ENCODE assay signal across 19 cellular contexts in genomic region chr14:52944267-52944666, GRCh38. TPM values are rescaled to one million over a fixed set of nuclear protein-coding genes. Genes with fewer than 3 reads are reported as not detected.
A peak's percentile ranks its signal among the peaks of the same experiment; 100 is the strongest.
DNase-seq lines count a peak whose midpoint lies in the region; ATAC-seq and TF ChIP-seq lines count a peak whose summit lies in the region.
"Had no signal": no experiment of that assay in that cellular context is flagged by ENCODE, and none has a peak within 500 bp of the region (broad histone marks: within the 10 kb centered on the region; RNA-seq: fewer than 3 reads in every experiment).

No MANE protein-coding gene starts in this region.

- POLR2A ChIA-PET in HEK293 (lab: Yijun Ruan, JAX), result no interaction called here
- POLR2A ChIA-PET in SK-N-SH (lab: Yijun Ruan, JAX), result no interaction called here
- POLR2A ChIA-PET in RWPE1 (lab: Yijun Ruan, JAX; ENCODE audit: low non-redundant PET), result no interaction called here

- no peak for TF ChIP-seq EP300 in SK-N-SH (IDR thresholded peaks at IDR 0.05; ENCODE audit: borderline replicate concordance in 1 of 2, low read depth in 1 of 2, low read length in 1 of 2)

- peaks cover 23% of the 10 kb centered on the region for H3F3A ChIP-seq in SK-N-SH (replicated peaks; ENCODE audit: insufficient read depth)

- no peaks in the 10 kb centered on the region for H3K9me2 ChIP-seq in SK-N-SH

- TF ChIP-seq RAD21 in SK-N-SH (IDR thresholded peaks at IDR 0.05; ENCODE audit: low read length), result no peak

- H3K27me3 ChIP-seq in SK-N-SH (ENCODE audit: insufficient read depth) (no peaks in the 10 kb centered on the region), skeletal muscle satellite cell (ENCODE audit: control insufficient read depth, insufficient read depth, low read length) (no peaks in the 10 kb centered on the region)
- H3K27me3 ChIP-seq: SJSA1 had no signal

- H3K79me2 ChIP-seq in SK-N-SH (ENCODE audit: insufficient read depth), result peaks cover 100% of the 10 kb centered on the region

- H4K20me1 ChIP-seq in SK-N-SH (ENCODE audit: insufficient read depth), result peaks cover 99% of the 10 kb centered on the region

- H3K9ac ChIP-seq in SK-N-SH (no peak overlapping the region), skeletal muscle satellite cell (ENCODE audit: low read depth, low read length) (no peak overlapping the region)

- H3K4me2 ChIP-seq in SK-N-SH (no peak overlapping the region), skeletal muscle satellite cell (ENCODE audit: low read length) (peak overlapping the region; percentile 24)

- CTCF ChIA-PET in HEK293 (lab: Yijun Ruan, JAX) (interaction anchor here (1.0 kb wide), 1 partner anchor 21 kb away, joined by 3 read pairs; no protein-coding TSS in a partner anchor), SK-N-SH (lab: Yijun Ruan, JAX) (interaction anchor here (0.8 to 1.7 kb wide), 3 partner anchors 8 to 583 kb away, joined by 3 to 6 read pairs (median 3); no protein-coding TSS in a partner anchor), RWPE1 (lab: Yijun Ruan, JAX) (interaction anchor here (0.7 kb wide), 1 partner anchor 16 kb away, joined by 3 read pairs; no protein-coding TSS in a partner anchor)

- TF ChIP-seq CTCF in HEK293 (tag by site-specific recombination; IDR thresholded peaks at IDR 0.05) (no peak), SK-N-SH (IDR thresholded peaks at IDR 0.05) (no peak), fibroblast of mammary gland (conservative IDR thresholded peaks at IDR 0.05; ENCODE audit: control insufficient read depth, insufficient read depth, low read depth, low read length) (no peak), RWPE1 (conservative IDR thresholded peaks at IDR 0.05; ENCODE audit: low read depth) (no peak)

- H2AFZ ChIP-seq in SK-N-SH (ENCODE audit: low read depth), result no peak overlapping the region

- H3K36me3 ChIP-seq in HEK293 (ENCODE audit: control insufficient read depth in 2 of 2, insufficient read depth in 1 of 2, low read length in 2 of 2) (peaks cover 0 to 13% of the 10 kb centered on the region in 2 experiments; a peak in 1 of 3 replicates), SK-N-SH (replicated peaks in 1 of 2; ENCODE audit: control insufficient read depth in 1 of 2, insufficient read depth in 2 of 2, low read length in 1 of 2) (peaks cover 0 to 69% of the 10 kb centered on the region in 2 experiments), skeletal muscle satellite cell (ENCODE audit: insufficient read depth, low read length) (peaks cover 68% of the 10 kb centered on the region)

- H3K4me3 ChIP-seq in HEK293 (ENCODE audit: low read depth, low read length), result no peak overlapping the region
- no peak overlapping the region for H3K4me3 ChIP-seq in SK-N-SH (ENCODE audit: low read depth in 2 of 2, low read length in 1 of 2)
- no peak overlapping the region for H3K4me3 ChIP-seq in fibroblast of mammary gland (ENCODE audit: control insufficient read depth, low read depth, low read length)
- H3K4me3 ChIP-seq in skeletal muscle satellite cell (ENCODE audit: low read length), result no peak overlapping the region
- H3K4me3 ChIP-seq: SJSA1 had no signal

- no peak overlapping the region for H3K27ac ChIP-seq in HEK293 (ENCODE audit: extremely low read depth, low read depth, low read length)
- no peak overlapping the region for H3K27ac ChIP-seq in SK-N-SH (ENCODE audit: low read depth in 2 of 2, low read length in 1 of 2)
- H3K27ac ChIP-seq in RWPE1, result no peak overlapping the region
- H3K27ac ChIP-seq: SJSA1 had no signal

- 98% methylated on average over 2 of the region's 2 CpGs for WGBS in SK-N-SH (ENCODE audit: low lambda C conversion rate)

- DNase-seq in SK-N-SH (no peak), fibroblast of mammary gland (ENCODE audit: low read depth) (peak; percentile 45), C1 segment of cervical spinal cord (lab: John Stamatoyannopoulos, UW) (no peak), COR-L47 (lab: John Stamatoyannopoulos, UW) (no peak), RWPE1 (ENCODE audit: low spot score) (no peak)
- DNase-seq: ACHN; CD4-positive, alpha-beta memory T cell; DMS79 treated with DMSO at 0.1 percent for 48 hours; NCI-H1048; NCI-H1436 treated with DMSO at 0.1 percent for 48 hours; NCI-H2029 treated with DMSO at 0.1 percent for 48 hours; NCI-H2171 treated with DMSO at 0.1 percent for 48 hours; NCI-H748 treated with DMSO at 0.1 percent for 48 hours; PC-3 had no signal

- no peak for ATAC-seq in HG02973 (IDR thresholded peaks at IDR 0.05; ENCODE audit: unreplicated experiment)
- ATAC-seq: HCT116, PC-3 had no signal

- H3K9me3 ChIP-seq in HEK293 (ENCODE audit: control insufficient read depth, insufficient read depth, low read depth, low read length) (no peaks in the 10 kb centered on the region), SK-N-SH (no peaks in the 10 kb centered on the region), skeletal muscle satellite cell (replicated peaks; ENCODE audit: low read length) (no peaks in the 10 kb centered on the region)
- H3K9me3 ChIP-seq: SJSA1 had no signal

- peaks cover 19% of the 10 kb centered on the region for H3K4me1 ChIP-seq in HEK293 (ENCODE audit: control insufficient read depth, insufficient read depth, low read length)
- H3K4me1 ChIP-seq in SK-N-SH (ENCODE audit: control insufficient read depth in 1 of 2, insufficient read depth in 2 of 2, low read depth in 1 of 2, low read length in 1 of 2), result peaks cover 0 to 13% of the 10 kb centered on the region in 2 experiments; a peak in 2 of 4 replicates
- peaks cover 43% of the 10 kb centered on the region for H3K4me1 ChIP-seq in skeletal muscle satellite cell (ENCODE audit: control insufficient read depth, insufficient read depth, low read length)

TF ChIP-seq in HEK293, 187 proteins besides CTCF, POLR2A, EP300 and RAD21:
- TF ChIP-seq ZNF776 (tag by site-specific recombination; IDR thresholded peaks at IDR 0.05; ENCODE audit: borderline replicate concordance) (no peak), REST (tag by site-specific recombination; IDR thresholded peaks at IDR 0.05) (peak; percentile 83)

TF ChIP-seq in SK-N-SH, 30 proteins besides CTCF, POLR2A, EP300 and RAD21:
- TF ChIP-seq ZBTB33 (IDR thresholded peaks at IDR 0.05; ENCODE audit: borderline replicate concordance, low read depth) (no peak), POLR2AphosphoS5 (IDR thresholded peaks at IDR 0.05; ENCODE audit: low read depth, low read length) (no peak), GABPA (IDR thresholded peaks at IDR 0.05; ENCODE audit: low read depth) (no peak), GATA2 (CRISPR knock-in tag; IDR thresholded peaks at IDR 0.05) (no peak), REST (IDR thresholded peaks at IDR 0.05; ENCODE audit: low read depth, low read length) (peak; percentile 74; the same call in 1 of the 2 replicates), MEF2A (IDR thresholded peaks at IDR 0.05; ENCODE audit: borderline replicate concordance, low read depth) (no peak), SIN3A (IDR thresholded peaks at IDR 0.05; ENCODE audit: borderline replicate concordance, low read depth, low read length) (no peak)

RNA-seq across cellular contexts. Expression of gene FERMT2, which starts 6.6 kb away (rescaled TPM):
- 40.1 and 54.5 TPM in 2 replicates for polyA plus RNA-seq in SK-N-SH (2012; rRNA removed)
- 55.0 and 64.1 TPM in 2 replicates for polyA plus RNA-seq in SK-N-SH (2012; cell fraction: cytosol; rRNA removed)
- 45.4 and 71.7 TPM in 2 replicates for polyA plus RNA-seq in SK-N-SH (2012; cell fraction: nucleus; rRNA removed)
- total RNA-seq in skeletal muscle satellite cell (2012; rRNA removed), result 132 and 161 TPM in 2 replicates
- polyA plus RNA-seq: CD4-positive, alpha-beta memory T cell had no signal

Comparison
In these comparisons a context has a peak if more than half of its experiments do, and no peak if none do; other contexts are left out.
1. Of the 4 proteins assayed by ChIP-seq in both HEK293 and SK-N-SH: peak only in HEK293: none; only in SK-N-SH: none; in both: REST; in neither: 3.